10 cellular contexts compared by ENCODE assay signal in the genomic region with DNA sequence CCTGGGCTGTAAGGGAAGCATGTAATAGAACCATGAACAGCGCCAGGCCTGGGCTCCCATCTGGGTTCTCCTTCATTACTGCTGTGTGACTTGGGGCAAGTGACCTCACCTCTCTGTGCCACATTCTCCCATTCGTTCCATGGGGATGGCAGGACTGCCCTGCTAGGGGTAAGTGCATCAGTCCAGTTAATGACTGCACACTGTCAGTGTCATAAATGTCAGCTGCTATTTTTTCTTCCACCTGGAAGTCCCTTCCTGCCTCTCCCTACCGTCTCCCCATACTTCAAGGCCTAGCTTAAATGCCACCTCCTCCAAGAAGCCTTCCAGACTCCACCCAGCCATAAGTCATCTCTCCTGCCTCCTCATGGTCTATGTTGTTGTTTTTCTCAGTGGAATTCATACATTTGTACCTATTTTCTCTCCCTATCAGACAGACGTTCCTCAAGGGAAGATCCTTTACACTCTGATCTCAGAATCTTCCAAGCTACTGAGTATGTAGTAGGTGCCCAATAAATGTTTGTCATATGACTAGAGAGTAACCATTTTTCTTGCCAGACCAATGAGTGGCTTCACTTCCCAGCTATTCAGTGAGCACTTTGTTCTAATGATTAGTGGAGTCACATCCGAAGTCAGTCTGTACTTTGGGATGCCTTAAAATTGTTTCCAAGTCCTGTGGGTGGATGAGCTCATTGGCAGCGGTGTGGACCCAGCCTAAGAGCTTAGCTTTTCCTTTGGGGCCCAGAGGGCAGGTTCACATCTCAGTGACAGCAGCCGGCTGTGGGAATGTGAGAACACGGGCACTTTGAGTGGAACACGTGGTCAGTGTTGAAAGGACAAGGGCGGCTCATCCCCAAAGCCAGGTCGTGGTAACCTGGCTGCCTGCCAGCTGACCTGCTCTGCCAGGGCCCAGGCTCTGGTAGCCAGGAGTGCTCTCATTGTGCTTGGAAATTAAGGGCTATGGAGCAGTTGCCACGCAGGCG.
A peak's percentile ranks its signal among the peaks of the same experiment; 100 is the strongest.
DNase-seq lines count a peak whose midpoint lies in the region; ATAC-seq, FAIRE-seq and TF ChIP-seq lines count a peak whose summit lies in the region.
"Had no signal": no experiment of that assay in that cellular context is flagged by ENCODE, and none has a peak within 500 bp of the region (broad histone marks: within the 10 kb centered on the region; RNA-seq: fewer than 3 reads in every experiment).

No MANE protein-coding gene starts in this region.

- peaks cover 37% of the 10 kb centered on the region for H3K4me1 ChIP-seq in BE2C

- no peaks in the 10 kb centered on the region for H3K9me3 Mint-ChIP-seq in mesothelial cell of epicardium

- H3K9me3 ChIP-seq in BE2C = no peaks in the 10 kb centered on the region
- H3K9me3 ChIP-seq: esophagus muscularis mucosa had no signal

- H3K27ac Mint-ChIP-seq in mesothelial cell of epicardium = peak overlapping the region; percentile 8

- H3K27me3 ChIP-seq in BE2C = no peaks in the 10 kb centered on the region
- H3K27me3 ChIP-seq in bronchial epithelial cell (ENCODE audit: control insufficient read depth, insufficient read depth, low read length) = peaks cover 21% of the 10 kb centered on the region

- H3K36me3 Mint-ChIP-seq in mesothelial cell of epicardium = peaks cover 2% of the 10 kb centered on the region

- no peak for ATAC-seq in HG02798 (IDR thresholded peaks at IDR 0.05; ENCODE audit: poor library complexity, unreplicated experiment)
- ATAC-seq in HG03135 (IDR thresholded peaks at IDR 0.05; ENCODE audit: unreplicated experiment) = no peak
- ATAC-seq in HG03095 (IDR thresholded peaks at IDR 0.05; ENCODE audit: unreplicated experiment) = no peak

- TF ChIP-seq CTCF in BE2C (IDR thresholded peaks at IDR 0.05; ENCODE audit: low read depth, low read length) = no peak
- TF ChIP-seq CTCF in bronchial epithelial cell (IDR thresholded peaks at IDR 0.05; ENCODE audit: insufficient read depth, low read length, severe bottlenecking) = no peak
- no peak for TF ChIP-seq CTCF in mesothelial cell of epicardium (IDR thresholded peaks at IDR 0.05; ENCODE audit: unreplicated experiment)

- peak; percentile 88 for FAIRE-seq in bronchial epithelial cell (lab: Jason Lieb, UNC)

- H3K4me1 Mint-ChIP-seq in mesothelial cell of epicardium = peaks cover 51% of the 10 kb centered on the region

- peak; percentile 69 for DNase-seq in BE2C
- peak; percentile 58 for DNase-seq in NCI-H1092 (lab: John Stamatoyannopoulos, UW)
- DNase-seq in bronchial epithelial cell (ENCODE audit: low read depth) = peak; percentile 18
- DNase-seq in mesothelial cell of epicardium (ENCODE audit: low spot score in 2 of 2, unreplicated experiment in 2 of 2) = no peak
- no peak for DNase-seq in NCI-H2227 (lab: John Stamatoyannopoulos, UW; ENCODE audit: unreplicated experiment)
- DNase-seq: activated naive CD4-positive, alpha-beta T cell had no signal

- H3K4me3 ChIP-seq in BE2C (ENCODE audit: low read depth, low read length) (no peak overlapping the region), bronchial epithelial cell (ENCODE audit: low read depth, low read length) (no peak overlapping the region)
- H3K4me3 ChIP-seq: esophagus muscularis mucosa had no signal

- 0 out of 2 replicates have a peak, but pooled peaks cover 4% of the 10 kb centered on the region for H3K36me3 ChIP-seq in BE2C
- no peaks in the 10 kb centered on the region for H3K36me3 ChIP-seq in bronchial epithelial cell (ENCODE audit: control insufficient read depth, insufficient read depth, low read length)
- H3K36me3 ChIP-seq: esophagus muscularis mucosa had no signal

- no peaks in the 10 kb centered on the region for H3K27me3 Mint-ChIP-seq in mesothelial cell of epicardium (ENCODE audit: low read depth)

- peak overlapping the region; percentile 15 for H3K4me3 Mint-ChIP-seq in mesothelial cell of epicardium

Comparison
In these comparisons a context has a peak if more than half of its experiments do, and no peak if none do; other contexts are left out.
1. DNase-seq: peak in BE2C (single experiment), NCI-H1092 (single experiment) and bronchial epithelial cell (single experiment); none in mesothelial cell of epicardium (0 of 2) and NCI-H2227 (single experiment).